In the genomic region with DNA sequence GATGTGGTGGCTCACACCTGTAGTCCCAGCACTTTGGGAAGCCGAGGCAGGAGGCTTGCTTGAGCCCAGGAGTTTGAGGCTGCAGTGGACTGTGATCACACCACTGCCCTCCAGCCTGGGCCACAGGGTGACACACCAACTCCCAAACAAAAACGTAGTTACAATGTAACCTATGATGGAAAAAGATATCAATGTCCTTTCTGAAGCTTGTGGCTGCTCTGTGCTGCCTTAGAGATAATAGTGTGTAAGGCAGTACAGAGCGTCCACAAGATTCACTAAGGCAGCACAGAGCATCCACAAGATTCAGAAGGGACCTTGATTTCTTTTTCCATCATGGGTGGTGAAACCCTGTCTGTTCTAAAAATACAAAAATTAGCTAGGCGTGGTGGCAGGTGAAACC, we compare ENCODE assay signal across 38 cellular contexts. TPM values are rescaled to one million over a fixed set of nuclear protein-coding genes. Genes with fewer than 3 reads are reported as not detected.
"Had no signal": no experiment of that assay in that cellular context is flagged by ENCODE, and none has a peak within 500 bp of the region (broad histone marks: within the 10 kb centered on the region; RNA-seq: fewer than 3 reads in every experiment).

No MANE protein-coding gene starts in this region.

- FAIRE-seq: colon had no signal

- H3K27me3 ChIP-seq: adrenal gland, body of pancreas, esophagus muscularis mucosa, foreskin keratinocyte, gastroesophageal sphincter had no signal

- H3K27me3 Mint-ChIP-seq: activated B cell treated with CpG ODN at 0.5 μM for 24 hours; activated naive CD4-positive, alpha-beta T cell treated with anti-CD3 and anti-CD28 coated beads, Interleukin-2, amount 50 U/mL, for 24 hours; activated naive CD8-positive, alpha-beta T cell treated with anti-CD3 and anti-CD28 coated beads for 36 hours had no signal

- H3K4me1 ChIP-seq: adrenal gland, foreskin keratinocyte, gastroesophageal sphincter had no signal

- H3K27ac ChIP-seq: adrenal gland, body of pancreas, esophagus muscularis mucosa, foreskin keratinocyte, gastroesophageal sphincter, WERI-Rb-1 had no signal

- H3K36me3 Mint-ChIP-seq: activated CD8-positive, alpha-beta memory T cell treated with anti-CD3 and anti-CD28 coated beads, Interleukin-2, amount 10 ng/mL, durations not matched to agents 7 days and 5 days; activated naive CD4-positive, alpha-beta T cell treated with anti-CD3 and anti-CD28 coated beads, Interleukin-2, amount 50 U/mL, for 24 hours; activated naive CD8-positive, alpha-beta T cell treated with anti-CD3 and anti-CD28 coated beads for 36 hours had no signal

- H3K36me3 ChIP-seq: adrenal gland, gastroesophageal sphincter, WERI-Rb-1 had no signal

- H3K4me3 Mint-ChIP-seq: activated B cell treated with CpG ODN at 0.5 μM for 24 hours; activated CD8-positive, alpha-beta memory T cell treated with anti-CD3 and anti-CD28 coated beads, Interleukin-2, amount 10 ng/mL, durations not matched to agents 7 days and 5 days; activated CD8-positive, alpha-beta T cell treated with anti-CD3 and anti-CD28 coated beads, Interleukin-2, amount 10 ng/mL, durations not matched to agents 7 days and 5 days; activated naive CD4-positive, alpha-beta T cell treated with anti-CD3 and anti-CD28 coated beads for 36 hours; activated naive CD4-positive, alpha-beta T cell treated with anti-CD3 and anti-CD28 coated beads, Interleukin-2, amount 50 U/mL, for 24 hours; activated naive CD8-positive, alpha-beta T cell treated with anti-CD3 and anti-CD28 coated beads for 36 hours; activated naive CD8-positive, alpha-beta T cell treated with anti-CD3 and anti-CD28 coated beads, Interleukin-2, amount 50 U/mL, for 24 hours; activated T-helper 1 cell treated with anti-CD3 and anti-CD28 coated beads, Interleukin-12 subunit alpha, Interleukin-12 subunit beta, Interleukin-2, Interleukin-4 antibody, amounts not matched to agents 30 ng/mL and 10 ng/mL and 1 ng/mL, durations not matched to agents 14 hours and 24 hours and 36 hours; effector memory CD8-positive, alpha-beta T cell; T-helper 17 cell; T-helper 2 cell treated with Interferon-gamma antibody and Interleukin-4, amounts not matched to agents 5 μg/mL and 100 μg/mL, for 36 hours had no signal

- H3K27ac Mint-ChIP-seq: activated B cell treated with CpG ODN at 0.5 μM for 24 hours; activated CD8-positive, alpha-beta memory T cell treated with anti-CD3 and anti-CD28 coated beads, Interleukin-2, amount 10 ng/mL, durations not matched to agents 7 days and 5 days; activated CD8-positive, alpha-beta T cell treated with anti-CD3 and anti-CD28 coated beads, Interleukin-2, amount 10 ng/mL, durations not matched to agents 7 days and 5 days; activated naive CD4-positive, alpha-beta T cell treated with anti-CD3 and anti-CD28 coated beads for 36 hours; activated naive CD4-positive, alpha-beta T cell treated with anti-CD3 and anti-CD28 coated beads, Interleukin-2, amount 50 U/mL, for 24 hours; activated naive CD8-positive, alpha-beta T cell treated with anti-CD3 and anti-CD28 coated beads for 36 hours; activated naive CD8-positive, alpha-beta T cell treated with anti-CD3 and anti-CD28 coated beads, Interleukin-2, amount 50 U/mL, for 24 hours; activated T-helper 1 cell treated with anti-CD3 and anti-CD28 coated beads, Interleukin-12 subunit alpha, Interleukin-12 subunit beta, Interleukin-2, Interleukin-4 antibody, amounts not matched to agents 30 ng/mL and 10 ng/mL and 1 ng/mL, durations not matched to agents 14 hours and 24 hours and 36 hours; activated T-helper 2 cell treated with anti-CD3 and anti-CD28 coated beads, Interferon-gamma antibody, Interleukin-2, Interleukin-4, amounts not matched to agents 10 μg/mL and 5 μg/mL and 100 μg/mL, durations not matched to agents 14 hours and 24 hours and 36 hours; effector memory CD8-positive, alpha-beta T cell; T-helper 17 cell; T-helper 2 cell treated with Interferon-gamma antibody and Interleukin-4, amounts not matched to agents 5 μg/mL and 100 μg/mL, for 36 hours had no signal

- DNase-seq: activated B cell treated with CpG ODN at 0.5 μM for 24 hours; activated CD4-positive, alpha-beta T cell treated with anti-CD3 and anti-CD28 coated beads for 48 hours; activated CD4-positive, alpha-beta T cell treated with anti-CD3 and anti-CD28 coated beads, Interleukin-2, amount 50 U/mL, for 1 hour; activated CD4-positive, alpha-beta T cell treated with anti-CD3 and anti-CD28 coated beads, Interleukin-2, amount 50 U/mL, for 48 hours; activated CD8-positive, alpha-beta memory T cell treated with anti-CD3 and anti-CD28 coated beads, Interleukin-2, amount 10 ng/mL, durations not matched to agents 7 days and 5 days; activated CD8-positive, alpha-beta memory T cell treated with anti-CD3 and anti-CD28 coated beads, Interleukin-2, amount 50 U/mL, for 4 hours; activated CD8-positive, alpha-beta T cell treated with anti-CD3 and anti-CD28 coated beads, Interleukin-2, amount 10 ng/mL, durations not matched to agents 7 days and 5 days; activated effector memory CD4-positive, alpha-beta T cell treated with anti-CD3 and anti-CD28 coated beads, Interleukin-2, amount 50 U/mL, for 16 hours; activated naive CD4-positive, alpha-beta T cell treated with anti-CD3 and anti-CD28 coated beads for 36 hours; activated naive CD8-positive, alpha-beta T cell treated with anti-CD3 and anti-CD28 coated beads for 36 hours; activated naive CD8-positive, alpha-beta T cell treated with anti-CD3 and anti-CD28 coated beads, Interleukin-2, amount 50 U/mL, for 24 hours; activated T-cell treated with anti-CD3 and anti-CD28 coated beads, Interleukin-2, amount 50 U/mL, for 1 hour; activated T-cell treated with anti-CD3 and anti-CD28 coated beads, Interleukin-2, amount 50 U/mL, for 48 hours; adrenal gland; amygdala; aorta; body of pancreas; caudate nucleus; cortex of kidney; dermis blood vessel endothelial cell; effector CD4-positive, alpha-beta T cell; effector memory CD8-positive, alpha-beta T cell; erythroblast; foreskin keratinocyte; T-helper 1 cell; T-helper 17 cell; T1000; WERI-Rb-1 had no signal

- H3K4me1 Mint-ChIP-seq: activated B cell treated with CpG ODN at 0.5 μM for 24 hours; activated CD8-positive, alpha-beta memory T cell treated with anti-CD3 and anti-CD28 coated beads, Interleukin-2, amount 10 ng/mL, durations not matched to agents 7 days and 5 days; activated naive CD4-positive, alpha-beta T cell treated with anti-CD3 and anti-CD28 coated beads, Interleukin-2, amount 50 U/mL, for 24 hours; activated naive CD8-positive, alpha-beta T cell treated with anti-CD3 and anti-CD28 coated beads for 36 hours; activated naive CD8-positive, alpha-beta T cell treated with anti-CD3 and anti-CD28 coated beads, Interleukin-2, amount 50 U/mL, for 24 hours had no signal

- H3K9me3 ChIP-seq: adrenal gland, body of pancreas, esophagus muscularis mucosa, gastroesophageal sphincter had no signal

- H3K9me3 Mint-ChIP-seq: activated naive CD4-positive, alpha-beta T cell treated with anti-CD3 and anti-CD28 coated beads for 36 hours; activated naive CD4-positive, alpha-beta T cell treated with anti-CD3 and anti-CD28 coated beads, Interleukin-2, amount 50 U/mL, for 24 hours; activated naive CD8-positive, alpha-beta T cell treated with anti-CD3 and anti-CD28 coated beads for 36 hours; activated naive CD8-positive, alpha-beta T cell treated with anti-CD3 and anti-CD28 coated beads, Interleukin-2, amount 50 U/mL, for 24 hours; activated T-helper 1 cell treated with anti-CD3 and anti-CD28 coated beads, Interleukin-12 subunit alpha, Interleukin-12 subunit beta, Interleukin-2, Interleukin-4 antibody, amounts not matched to agents 30 ng/mL and 10 ng/mL and 1 ng/mL, durations not matched to agents 14 hours and 24 hours and 36 hours; activated T-helper 2 cell treated with anti-CD3 and anti-CD28 coated beads, Interferon-gamma antibody, Interleukin-2, Interleukin-4, amounts not matched to agents 10 μg/mL and 5 μg/mL and 100 μg/mL, durations not matched to agents 14 hours and 24 hours and 36 hours; effector memory CD8-positive, alpha-beta T cell; T-helper 2 cell treated with Interferon-gamma antibody and Interleukin-4, amounts not matched to agents 5 μg/mL and 100 μg/mL, for 36 hours had no signal

- ATAC-seq: activated CD4-positive, CD25-positive, alpha-beta regulatory T cell treated with anti-CD3 and anti-CD28 coated beads, Interleukin-2, amount 50 U/mL, for 24 hours; activated CD8-positive, alpha-beta memory T cell treated with anti-CD3 and anti-CD28 coated beads, Interleukin-2, amount 10 ng/mL, durations not matched to agents 7 days and 5 days; activated CD8-positive, alpha-beta T cell treated with anti-CD3 and anti-CD28 coated beads, Interleukin-2, amount 10 ng/mL, durations not matched to agents 7 days and 5 days; activated naive CD8-positive, alpha-beta T cell treated with anti-CD3 and anti-CD28 coated beads, Interleukin-2, amount 50 U/mL, for 24 hours; body of pancreas; effector memory CD8-positive, alpha-beta T cell; foreskin keratinocyte; gastroesophageal sphincter; T-helper 17 cell had no signal

- H3K4me3 ChIP-seq: adrenal gland, body of pancreas, esophagus muscularis mucosa, gastroesophageal sphincter had no signal

RNA-seq across cellular contexts. Expression of a gene that starts 42.5 kb away (rescaled TPM):
- total RNA-seq: activated B cell treated with CpG ODN at 0.5 μM for 24 hours; activated CD8-positive, alpha-beta memory T cell treated with anti-CD3 and anti-CD28 coated beads for 36 hours; activated CD8-positive, alpha-beta memory T cell treated with anti-CD3 and anti-CD28 coated beads, Interleukin-2, amount 10 ng/mL, durations not matched to agents 7 days and 5 days; activated CD8-positive, alpha-beta T cell treated with anti-CD3 and anti-CD28 coated beads, Interleukin-2, amount 10 ng/mL, durations not matched to agents 7 days and 5 days; dermis blood vessel endothelial cell; foreskin keratinocyte; glomerular endothelial cell; T-helper 17 cell had no signal
- polyA plus RNA-seq: foreskin keratinocyte had no signal
